ENCODE assay signal across 19 cellular contexts in genomic region chr12:64864319-64864718, GRCh38.
"Had no signal": no experiment of that assay in that cellular context is flagged by ENCODE, and none has a peak within 500 bp of the region (broad histone marks: within the 10 kb centered on the region; RNA-seq: fewer than 3 reads in every experiment).

No MANE protein-coding gene starts in this region.

- H3K9me3 Mint-ChIP-seq: activated naive CD4-positive, alpha-beta T cell treated with anti-CD3 and anti-CD28 coated beads, Interleukin-2, amount 50 U/mL, for 72 hours; activated T-cell treated with anti-CD3 and anti-CD28 coated beads, Interleukin-2, amount 50 U/mL, for 72 hours; central memory CD8-positive, alpha-beta T cell; mesothelial cell of epicardium; naive thymus-derived CD4-positive, alpha-beta T cell had no signal

- H3K27me3 ChIP-seq: tibial nerve had no signal

- H3K27ac ChIP-seq: tibial nerve had no signal

- H3K4me3 ChIP-seq: tibial nerve had no signal

- H3K4me1 ChIP-seq: tibial nerve had no signal

- ATAC-seq: activated CD4-positive, alpha-beta T cell treated with anti-CD3 and anti-CD28 coated beads for 36 hours; activated naive CD4-positive, alpha-beta T cell treated with anti-CD3 and anti-CD28 coated beads, Interleukin-2, amount 50 U/mL, for 72 hours; activated T-cell treated with anti-CD3 and anti-CD28 coated beads, Interleukin-2, amount 50 U/mL, for 72 hours; left ventricle myocardium superior; naive thymus-derived CD4-positive, alpha-beta T cell; right cardiac atrium had no signal

- DNase-seq: activated CD4-positive, alpha-beta T cell treated with anti-CD3 and anti-CD28 coated beads for 36 hours; activated CD4-positive, CD25-positive, alpha-beta regulatory T cell; activated naive CD4-positive, alpha-beta T cell; activated T-cell treated with anti-CD3 and anti-CD28 coated beads for 4 hours; activated T-cell treated with anti-CD3 and anti-CD28 coated beads, Interleukin-2, amount 50 U/mL, for 72 hours; dermis blood vessel endothelial cell; effector CD4-positive, alpha-beta T cell; islet precursor cell; left ventricle myocardium superior; naive thymus-derived CD4-positive, alpha-beta T cell; occipital lobe; right cardiac atrium; stimulated activated CD4-positive, alpha-beta T cell treated with anti-CD3 and anti-CD28 coated beads, Interleukin-2, amount 100 ng/mL, for 48 hours; stimulated activated naive CD4-positive, alpha-beta T cell treated with Interleukin-2 at 50 U/mL for 16 hours; T-helper 2 cell had no signal

- H3K36me3 ChIP-seq: tibial nerve had no signal

- H3K27ac Mint-ChIP-seq: activated CD4-positive, alpha-beta T cell treated with anti-CD3 and anti-CD28 coated beads for 36 hours; activated naive CD4-positive, alpha-beta T cell treated with anti-CD3 and anti-CD28 coated beads, Interleukin-2, amount 50 U/mL, for 72 hours; activated T-cell treated with anti-CD3 and anti-CD28 coated beads, Interleukin-2, amount 50 U/mL, for 72 hours; mesothelial cell of epicardium; naive thymus-derived CD4-positive, alpha-beta T cell had no signal

- H3K4me1 Mint-ChIP-seq: central memory CD8-positive, alpha-beta T cell; mesothelial cell of epicardium; naive thymus-derived CD4-positive, alpha-beta T cell had no signal

- H3K36me3 Mint-ChIP-seq: activated naive CD4-positive, alpha-beta T cell treated with anti-CD3 and anti-CD28 coated beads, Interleukin-2, amount 50 U/mL, for 72 hours; mesothelial cell of epicardium; naive thymus-derived CD4-positive, alpha-beta T cell had no signal

- H3K4me3 Mint-ChIP-seq: activated CD4-positive, alpha-beta T cell treated with anti-CD3 and anti-CD28 coated beads for 36 hours; activated T-cell treated with anti-CD3 and anti-CD28 coated beads, Interleukin-2, amount 50 U/mL, for 72 hours; central memory CD8-positive, alpha-beta T cell; mesothelial cell of epicardium; naive thymus-derived CD4-positive, alpha-beta T cell had no signal
